In genomic region chr12:42590324-42590934, GRCh38 we compare ENCODE assay signal across 8 cellular contexts. TPM values are rescaled to one million over a fixed set of nuclear protein-coding genes. Genes with fewer than 3 reads are reported as not detected.
DNase-seq lines count a peak whose midpoint lies in the region; ATAC-seq and TF ChIP-seq lines count a peak whose summit lies in the region.

No MANE protein-coding gene starts in this region.

- H3K27me3 Mint-ChIP-seq in activated naive CD4-positive, alpha-beta T cell treated with anti-CD3 and anti-CD28 coated beads for 36 hours (ENCODE audit: low read depth), result peaks cover 60% of the 10 kb centered on the region
- H3K27me3 Mint-ChIP-seq in endothelial cell (ENCODE audit: unreplicated experiment), result peaks cover 12% of the 10 kb centered on the region

- TF ChIP-seq CTCF in endothelial cell (IDR thresholded peaks at IDR 0.05; ENCODE audit: unreplicated experiment), result no peak

- H3K36me3 Mint-ChIP-seq in activated naive CD4-positive, alpha-beta T cell treated with anti-CD3 and anti-CD28 coated beads for 36 hours (ENCODE audit: low read depth), result no peaks in the 10 kb centered on the region
- peaks cover 5% of the 10 kb centered on the region for H3K36me3 Mint-ChIP-seq in endothelial cell (ENCODE audit: low read depth, unreplicated experiment)

- H3K4me3 Mint-ChIP-seq in activated naive CD4-positive, alpha-beta T cell treated with anti-CD3 and anti-CD28 coated beads for 36 hours, result peak overlapping the region; percentile 64
- H3K4me3 Mint-ChIP-seq in endothelial cell (ENCODE audit: unreplicated experiment), result peak overlapping the region; percentile 91

- no peak overlapping the region for H3K27ac Mint-ChIP-seq in activated naive CD4-positive, alpha-beta T cell treated with anti-CD3 and anti-CD28 coated beads for 36 hours
- no peak overlapping the region for H3K27ac Mint-ChIP-seq in endothelial cell (ENCODE audit: unreplicated experiment)

- intact Hi-C loops in activated naive CD4-positive, alpha-beta T cell treated with anti-CD3 and anti-CD28 coated beads for 36 hours (cut with micrococcal nuclease), result no loop called here

- H3K4me1 Mint-ChIP-seq in activated naive CD4-positive, alpha-beta T cell treated with anti-CD3 and anti-CD28 coated beads for 36 hours (ENCODE audit: low read depth), result peaks cover 14% of the 10 kb centered on the region
- peaks cover 22% of the 10 kb centered on the region for H3K4me1 Mint-ChIP-seq in endothelial cell (ENCODE audit: unreplicated experiment)

- CTCF ChIA-PET in activated naive CD4-positive, alpha-beta T cell treated with anti-CD3 and anti-CD28 coated beads for 36 hours (lab: Charles Lee), result no interaction called here

- ATAC-seq in HG03139 (IDR thresholded peaks at IDR 0.05; ENCODE audit: unreplicated experiment) (no peak), GM18858 (IDR thresholded peaks at IDR 0.05; ENCODE audit: unreplicated experiment) (no peak)

- no peaks in the 10 kb centered on the region for H3K9me3 Mint-ChIP-seq in activated naive CD4-positive, alpha-beta T cell treated with anti-CD3 and anti-CD28 coated beads for 36 hours
- H3K9me3 Mint-ChIP-seq in endothelial cell (ENCODE audit: unreplicated experiment), result no peaks in the 10 kb centered on the region

- DNase-seq in activated naive CD4-positive, alpha-beta T cell treated with anti-CD3 and anti-CD28 coated beads for 36 hours, result no peak
- no peak for DNase-seq in activated naive CD4-positive, alpha-beta T cell treated with Interleukin-2 at 50 U/mL for 16 hours
- DNase-seq in SK-MEL-5 (ENCODE audit: low read depth, low spot score), result peak; percentile 30
- peak; percentile 29 for DNase-seq in endothelial cell (ENCODE audit: low spot score)
- peak; percentile 79 for DNase-seq in myocyte (ENCODE audit: low read depth)
- DNase-seq in epidermal melanocyte (ENCODE audit: insufficient read length, low spot score), result no peak

- in situ Hi-C loops in SK-MEL-5 (cut with HindIII; ENCODE audit: low pct_unique_long_range_greater_than_20kb, low sequenced_read_pairs), result no loop called here

RNA-seq across cellular contexts. Expression of gene PRICKLE1, which starts 0.9 kb away (rescaled TPM):
- total RNA-seq in activated naive CD4-positive, alpha-beta T cell treated with anti-CD3 and anti-CD28 coated beads for 36 hours, result not detected
- 0.50 and 4.4 TPM in 2 replicates for total RNA-seq in SK-MEL-5 (2014; rRNA removed; shearing (Covaris generic))
- polyA plus RNA-seq in SK-MEL-5 (2015; cell fraction: cytosol; rRNA removed), result 2.1 and 3.3 TPM in 2 replicates
- polyA plus RNA-seq in SK-MEL-5 (2015; cell fraction: nucleus; rRNA removed), result 10.3 and 11.2 TPM in 2 replicates
- 15.6 TPM for total RNA-seq in endothelial cell (ENCODE audit: unreplicated experiment)
- total RNA-seq in myocyte, result 12.3 and 15.6 TPM in 2 replicates
- 31.9 TPM for polyA plus RNA-seq in myocyte (2012)

Comparison
In these comparisons a context has a peak if more than half of its experiments do, and no peak if none do; other contexts are left out.
1. DNase-seq: peak in SK-MEL-5 (single experiment), endothelial cell (single experiment) and myocyte (single experiment); none in activated naive CD4-positive, alpha-beta T cell treated with anti-CD3 and anti-CD28 coated beads for 36 hours (single experiment), activated naive CD4-positive, alpha-beta T cell treated with Interleukin-2 at 50 U/mL for 16 hours (single experiment) and epidermal melanocyte (single experiment).